In the genomic region with DNA sequence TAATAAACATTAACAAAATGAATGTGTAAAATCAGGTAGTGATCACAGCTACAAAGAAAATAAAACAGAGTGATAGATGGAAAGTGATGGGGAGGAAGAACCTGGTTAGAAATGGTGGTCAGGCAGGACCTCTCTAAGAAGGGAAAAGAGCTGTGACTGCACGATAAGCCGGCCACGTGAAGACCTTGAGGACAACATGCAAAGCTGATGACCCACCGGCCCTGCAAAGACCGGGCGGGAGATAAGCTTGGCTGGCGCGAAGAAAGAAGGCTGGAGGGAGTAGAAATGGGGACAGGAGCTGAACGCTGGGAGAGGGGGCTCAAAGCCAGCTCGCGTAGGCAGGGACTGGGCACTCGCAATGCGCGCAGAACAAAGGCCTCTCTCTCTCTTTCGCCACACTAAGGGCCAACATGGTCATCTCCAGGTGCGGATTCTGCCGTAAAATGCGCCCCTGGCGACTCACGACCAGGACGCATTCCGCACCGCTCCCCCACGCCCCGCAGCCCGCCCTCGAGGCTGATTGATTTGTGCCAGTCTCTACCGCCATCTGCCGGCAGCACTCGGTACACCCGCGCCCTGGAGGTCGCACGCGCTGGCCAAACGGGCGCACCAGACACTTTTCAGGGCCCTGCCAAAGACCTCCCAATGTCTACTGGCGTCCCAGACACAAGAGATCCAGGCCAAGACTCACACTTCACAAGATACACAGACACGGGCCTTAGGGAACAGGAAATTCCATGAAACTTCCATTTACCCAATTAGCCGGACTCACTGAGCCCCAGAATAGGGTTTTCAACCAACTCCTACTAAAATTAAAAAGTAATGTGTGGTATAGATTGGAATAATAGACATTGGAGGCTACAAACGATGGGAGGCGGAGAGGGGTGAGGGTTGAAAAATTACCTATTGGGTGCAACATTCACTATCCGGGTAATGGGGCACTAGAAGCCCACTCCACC, we compare ENCODE assay signal across 1 cellular context.
TF ChIP-seq lines count a peak whose summit lies in the region.

No MANE protein-coding gene starts in this region.

TF ChIP-seq in HEK293, 187 proteins besides CTCF, POLR2A, EP300 and RAD21 (continued from another document and continues in another):
- TF ChIP-seq ZBTB11 (tag by site-specific recombination; conservative IDR thresholded peaks at IDR 0.05; ENCODE audit: low read depth) (no peak), ZNF266 (tag by site-specific recombination; IDR thresholded peaks at IDR 0.05; ENCODE audit: low read depth) (no peak), ZBTB8A (tag by site-specific recombination; IDR thresholded peaks at IDR 0.05) (0 out of 2 replicates have a peak, but pooled peaks have one; percentile 68), ZNF354C (tag by site-specific recombination; IDR thresholded peaks at IDR 0.05; ENCODE audit: borderline replicate concordance, low read depth) (no peak), ZNF426 (tag by site-specific recombination; IDR thresholded peaks at IDR 0.05) (no peak), ZNF610 (tag by site-specific recombination; IDR thresholded peaks at IDR 0.05; ENCODE audit: borderline replicate concordance) (peak; percentile 58), ZNF155 (tag by site-specific recombination; IDR thresholded peaks at IDR 0.05) (no peak), HOXD13 (CRISPR knock-in tag; IDR thresholded peaks at IDR 0.05; ENCODE audit: borderline replicate concordance) (no peak), ZBTB1 (tag by site-specific recombination; IDR thresholded peaks at IDR 0.05) (no peak), ZNF157 (tag by site-specific recombination; IDR thresholded peaks at IDR 0.05) (no peak), GLIS1 (tag by site-specific recombination; IDR thresholded peaks at IDR 0.05) (peak; percentile 75), ZNF645 (tag by site-specific recombination; IDR thresholded peaks at IDR 0.05) (no peak), ZNF2 (tag by site-specific recombination; IDR thresholded peaks at IDR 0.05) (peak; percentile 46; the same call in 1 of the 2 replicates), ZNF629 (tag by site-specific recombination; IDR thresholded peaks at IDR 0.05) (0 out of 2 replicates have a peak, but pooled peaks have one; percentile 18), TCF7L2 (IDR thresholded peaks at IDR 0.05; ENCODE audit: borderline replicate concordance, low read depth, low read length) (no peak), ZNF24 (tag by site-specific recombination; IDR thresholded peaks at IDR 0.05) (0 out of 2 replicates have a peak, but pooled peaks have one; percentile 52), ZNF658 (tag by site-specific recombination; IDR thresholded peaks at IDR 0.05) (no peak), ZBTB6 (tag by site-specific recombination; IDR thresholded peaks at IDR 0.05) (no peak), ZNF398 (tag by site-specific recombination; IDR thresholded peaks at IDR 0.05) (no peak), ZNF302 (tag by site-specific recombination; IDR thresholded peaks at IDR 0.05; ENCODE audit: low read depth) (no peak), ZNF394 (tag by site-specific recombination; IDR thresholded peaks at IDR 0.05; ENCODE audit: borderline replicate concordance) (no peak), YY1 (tag by site-specific recombination; IDR thresholded peaks at IDR 0.05) (peak; percentile 60; the same call in 1 of the 2 replicates), ZNF292 (tag by site-specific recombination; IDR thresholded peaks at IDR 0.05; ENCODE audit: borderline replicate concordance, low read depth) (no peak), ZNF600 (tag by site-specific recombination; IDR thresholded peaks at IDR 0.05) (peak; percentile 94), ZNF624 (tag by site-specific recombination; IDR thresholded peaks at IDR 0.05) (no peak), ZNF501 (tag by site-specific recombination; IDR thresholded peaks at IDR 0.05) (0 out of 2 replicates have a peak, but pooled peaks have one; percentile 57), ZBTB26 (tag by site-specific recombination; optimal IDR thresholded peaks at IDR 0.05) (peak; percentile 41), ZNF654 (tag by site-specific recombination; IDR thresholded peaks at IDR 0.05; ENCODE audit: low read depth) (peak; percentile 85), SALL2 (tag by site-specific recombination; IDR thresholded peaks at IDR 0.05; ENCODE audit: borderline replicate concordance) (no peak), REST (tag by site-specific recombination; IDR thresholded peaks at IDR 0.05) (no peak), ZFP37 (tag by site-specific recombination; IDR thresholded peaks at IDR 0.05) (0 out of 2 replicates have a peak, but pooled peaks have one; percentile 30), ZNF701 (tag by site-specific recombination; IDR thresholded peaks at IDR 0.05) (no peak), OVOL3 (tag by site-specific recombination; IDR thresholded peaks at IDR 0.05) (no peak), MEIS1 (CRISPR knock-in tag; IDR thresholded peaks at IDR 0.05; ENCODE audit: borderline replicate concordance) (no peak)
- TF ChIP-seq, protein P1, sequence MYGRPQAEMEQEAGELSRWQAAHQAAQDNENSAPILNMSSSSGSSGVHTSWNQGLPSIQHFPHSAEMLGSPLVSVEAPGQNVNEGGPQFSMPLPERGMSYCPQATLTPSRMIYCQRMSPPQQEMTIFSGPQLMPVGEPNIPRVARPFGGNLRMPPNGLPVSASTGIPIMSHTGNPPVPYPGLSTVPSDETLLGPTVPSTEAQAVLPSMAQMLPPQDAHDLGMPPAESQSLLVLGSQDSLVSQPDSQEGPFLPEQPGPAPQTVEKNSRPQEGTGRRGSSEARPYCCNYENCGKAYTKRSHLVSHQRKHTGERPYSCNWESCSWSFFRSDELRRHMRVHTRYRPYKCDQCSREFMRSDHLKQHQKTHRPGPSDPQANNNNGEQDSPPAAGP (tag by site-specific recombination; IDR thresholded peaks at IDR 0.05) = peak; percentile 47; the same call in 1 of the 2 replicates
- TF ChIP-seq, protein P2, sequence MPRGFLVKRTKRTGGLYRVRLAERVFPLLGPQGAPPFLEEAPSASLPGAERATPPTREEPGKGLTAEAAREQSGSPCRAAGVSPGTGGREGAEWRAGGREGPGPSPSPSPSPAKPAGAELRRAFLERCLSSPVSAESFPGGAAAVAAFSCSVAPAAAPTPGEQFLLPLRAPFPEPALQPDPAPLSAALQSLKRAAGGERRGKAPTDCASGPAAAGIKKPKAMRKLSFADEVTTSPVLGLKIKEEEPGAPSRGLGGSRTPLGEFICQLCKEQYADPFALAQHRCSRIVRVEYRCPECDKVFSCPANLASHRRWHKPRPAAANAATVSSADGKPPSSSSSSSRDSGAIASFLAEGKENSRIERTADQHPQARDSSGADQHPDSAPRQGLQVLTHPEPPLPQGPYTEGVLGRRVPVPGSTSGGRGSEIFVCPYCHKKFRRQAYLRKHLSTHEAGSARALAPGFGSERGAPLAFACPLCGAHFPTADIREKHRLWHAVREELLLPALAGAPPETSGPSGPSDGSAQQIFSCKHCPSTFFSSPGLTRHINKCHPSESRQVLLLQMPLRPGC (tag by site-specific recombination; IDR thresholded peaks at IDR 0.05) = peak; percentile 74
- TF ChIP-seq, protein P3, sequence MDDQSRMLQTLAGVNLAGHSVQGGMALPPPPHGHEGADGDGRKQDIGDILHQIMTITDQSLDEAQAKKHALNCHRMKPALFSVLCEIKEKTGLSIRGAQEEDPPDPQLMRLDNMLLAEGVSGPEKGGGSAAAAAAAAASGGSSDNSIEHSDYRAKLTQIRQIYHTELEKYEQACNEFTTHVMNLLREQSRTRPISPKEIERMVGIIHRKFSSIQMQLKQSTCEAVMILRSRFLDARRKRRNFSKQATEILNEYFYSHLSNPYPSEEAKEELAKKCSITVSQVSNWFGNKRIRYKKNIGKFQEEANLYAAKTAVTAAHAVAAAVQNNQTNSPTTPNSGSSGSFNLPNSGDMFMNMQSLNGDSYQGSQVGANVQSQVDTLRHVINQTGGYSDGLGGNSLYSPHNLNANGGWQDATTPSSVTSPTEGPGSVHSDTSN (CRISPR knock-in tag; IDR thresholded peaks at IDR 0.05) = 0 out of 2 replicates have a peak, but pooled peaks have one; percentile 60
